ENCODE assay signal across 22 cellular contexts in the genomic region with DNA sequence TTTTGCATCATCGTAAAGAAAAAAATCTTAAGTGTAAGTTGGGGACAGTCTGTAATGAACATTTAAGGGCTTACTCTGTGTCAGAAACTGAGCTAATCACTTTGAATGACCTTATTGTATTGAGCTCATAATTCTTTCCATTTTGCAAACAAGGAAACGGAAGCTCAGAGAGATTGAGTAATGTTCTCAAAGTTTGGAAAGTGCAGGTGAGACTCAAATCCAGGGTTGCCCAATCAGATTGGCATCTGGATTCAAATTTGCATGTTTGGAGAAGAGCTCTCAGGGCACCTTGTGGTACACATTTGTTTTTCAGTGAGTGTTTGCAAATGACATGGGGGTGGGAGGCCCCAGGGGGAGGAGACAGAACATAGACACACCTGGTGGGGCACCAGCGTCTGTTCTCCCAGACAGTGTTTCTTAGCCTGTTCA. TPM values are rescaled to one million over a fixed set of nuclear protein-coding genes. Genes with fewer than 3 reads are reported as not detected.
DNase-seq lines count a peak whose midpoint lies in the region; ATAC-seq and TF ChIP-seq lines count a peak whose summit lies in the region.
"Had no signal": no experiment of that assay in that cellular context is flagged by ENCODE, and none has a peak within 500 bp of the region (broad histone marks: within the 10 kb centered on the region; RNA-seq: fewer than 3 reads in every experiment).

No MANE protein-coding gene starts in this region.

- H3K27ac ChIP-seq in PC-9 (peak overlapping the region; percentile 10; the same call in 1 of the 2 replicates), thyroid gland (no peak overlapping the region)
- H3K27ac ChIP-seq: A549, adrenal gland, heart right ventricle had no signal

- CTCF ChIA-PET in Calu3 (lab: Charles Lee) = interaction anchor here (0.6 to 1.5 kb wide), 9 partner anchors 9 to 271 kb away, joined by 3 to 8 read pairs (median 3); no protein-coding TSS in a partner anchor
- CTCF ChIA-PET in PC-9 (lab: Charles Lee) = no interaction called here

- no peaks in the 10 kb centered on the region for H3K36me3 Mint-ChIP-seq in Calu3 (ENCODE audit: insufficient read depth, unreplicated experiment)
- peaks cover 0 to 7% of the 10 kb centered on the region in 2 donors for H3K36me3 Mint-ChIP-seq in naive B cell

- 82 to 87% methylated on average over 3 of the region's 3 CpGs for WGBS in thyroid gland, 2 donors

- ATAC-seq in naive B cell (ENCODE audit: low read depth in 2 of 2) (peak in 1 of 2 donors; percentile 31), GM19397 (IDR thresholded peaks at IDR 0.05; ENCODE audit: unreplicated experiment) (no peak), GM18505 (IDR thresholded peaks at IDR 0.05; ENCODE audit: unreplicated experiment) (no peak)
- ATAC-seq: A549; activated CD8-positive, alpha-beta T cell treated with anti-CD3 and anti-CD28 coated beads for 36 hours; heart right ventricle; stimulated activated naive CD8-positive, alpha-beta T cell treated with anti-CD3 and anti-CD28 coated beads, Interleukin-15, amount 100 ng/mL, for 72 hours had no signal

- no peaks in the 10 kb centered on the region for H3K79me2 ChIP-seq in PC-9 (ENCODE audit: low read depth)

- H3K4me3 Mint-ChIP-seq in Calu3 (ENCODE audit: low read depth, unreplicated experiment) (no peak overlapping the region), naive B cell (peak overlapping the region in 2 of 8 donors; percentile 3 to 15)
- H3K4me3 Mint-ChIP-seq: activated CD8-positive, alpha-beta T cell treated with anti-CD3 and anti-CD28 coated beads for 36 hours; stimulated activated naive CD8-positive, alpha-beta T cell treated with anti-CD3 and anti-CD28 coated beads, Interleukin-15, amount 100 ng/mL, for 72 hours had no signal

- peak; percentile 54 for DNase-seq in Calu3
- peak in 1 of 2 experiments; percentile 79 for DNase-seq in PC-9
- DNase-seq in germinal center (ENCODE audit: low spot score) = peak; percentile 65
- peak; percentile 25 for DNase-seq in naive B cell
- DNase-seq in thyroid gland = no peak
- no peak for DNase-seq in glomerular visceral epithelial cell (ENCODE audit: extremely low spot score)
- DNase-seq: activated CD8-positive, alpha-beta T cell treated with anti-CD3 and anti-CD28 coated beads for 36 hours; activated naive CD4-positive, alpha-beta T cell; activated T-cell treated with anti-CD3 and anti-CD28 coated beads, Interleukin-2, amount 50 U/mL, for 1 hour; adrenal gland; Caco-2; heart right ventricle; NCI-H524 treated with DMSO at 0.1 percent for 48 hours; nucleus accumbens; retina; stimulated activated CD4-positive, alpha-beta T cell treated with anti-CD3 and anti-CD28 coated beads, Interleukin-4, amount 100 ng/mL, for 4 hours; stimulated activated naive CD8-positive, alpha-beta T cell treated with anti-CD3 and anti-CD28 coated beads, Interleukin-15, amount 100 ng/mL, for 72 hours; T-helper 9 cell; transverse colon had no signal

- H3K9me3 Mint-ChIP-seq in Calu3 (ENCODE audit: low read depth, unreplicated experiment) (no peaks in the 10 kb centered on the region), naive B cell (no peaks in the 10 kb centered on the region)
- H3K9me3 Mint-ChIP-seq: activated CD8-positive, alpha-beta T cell treated with anti-CD3 and anti-CD28 coated beads for 36 hours; stimulated activated naive CD8-positive, alpha-beta T cell treated with anti-CD3 and anti-CD28 coated beads, Interleukin-15, amount 100 ng/mL, for 72 hours had no signal

- H3K27me3 Mint-ChIP-seq in Calu3 (ENCODE audit: unreplicated experiment) (no peaks in the 10 kb centered on the region), naive B cell (peaks cover 0 to 8% (median 0%) of the 10 kb centered on the region in 3 donors)

- H3K4me1 Mint-ChIP-seq in Calu3 (ENCODE audit: low read depth, unreplicated experiment) (peaks cover 17% of the 10 kb centered on the region), naive B cell (peaks cover 43 to 81% (median 67%) of the 10 kb centered on the region in 3 donors)
- H3K4me1 Mint-ChIP-seq: stimulated activated naive CD8-positive, alpha-beta T cell treated with anti-CD3 and anti-CD28 coated beads, Interleukin-15, amount 100 ng/mL, for 72 hours had no signal

- H3K9me3 ChIP-seq in PC-9 (ENCODE audit: insufficient read depth, low read depth) (no peaks in the 10 kb centered on the region), thyroid gland (no peaks in the 10 kb centered on the region)
- H3K9me3 ChIP-seq: A549, adrenal gland, Caco-2, heart right ventricle, transverse colon had no signal

- H2AFZ ChIP-seq in PC-9 = no peak overlapping the region

- no peaks in the 10 kb centered on the region for H4K20me1 ChIP-seq in PC-9 (ENCODE audit: insufficient read depth)

- no peak for TF ChIP-seq POLR2A in thyroid gland (IDR thresholded peaks at IDR 0.05)
- no peak for TF ChIP-seq POLR2A in GM18505 (IDR thresholded peaks at IDR 0.05; ENCODE audit: borderline replicate concordance, extremely low read depth, insufficient read depth, insufficient read length)

- no peak for TF ChIP-seq CTCF in Calu3 (IDR thresholded peaks at IDR 0.05; ENCODE audit: unreplicated experiment)
- no peak for TF ChIP-seq CTCF in PC-9 (conservative IDR thresholded peaks at IDR 0.05)
- no peak for TF ChIP-seq CTCF in thyroid gland (IDR thresholded peaks at IDR 0.05)

- BruUV-seq in Calu3 (replicated peaks; lab: Mats Ljungman, UMichigan) (no TSS peak), PC-9 (replicated peaks; lab: Mats Ljungman, UMichigan) (no TSS peak)

- no peaks in the 10 kb centered on the region for H3K27me3 ChIP-seq in PC-9 (ENCODE audit: insufficient read depth, low read depth)
- H3K27me3 ChIP-seq in thyroid gland = no peaks in the 10 kb centered on the region
- H3K27me3 ChIP-seq: adrenal gland, heart right ventricle, transverse colon had no signal

- H3F3A ChIP-seq in PC-9 (ENCODE audit: insufficient read depth, low read depth) = no peaks in the 10 kb centered on the region

- H3K36me3 ChIP-seq in PC-9 (ENCODE audit: low read depth) (no peaks in the 10 kb centered on the region), thyroid gland (no peaks in the 10 kb centered on the region)
- H3K36me3 ChIP-seq: adrenal gland, heart right ventricle, transverse colon had no signal

- 0 out of 2 replicates have a peak overlapping the region, but pooled peaks have one; percentile 3 for H3K4me2 ChIP-seq in PC-9
- H3K4me2 ChIP-seq: A549 had no signal

- intact Hi-C loops in Calu3 (cut with micrococcal nuclease; ENCODE audit: unreplicated experiment) (loop anchor here (10.0 kb wide), 1 partner anchor 138 kb away; no protein-coding TSS in a partner anchor), PC-9 (cut with micrococcal nuclease; ENCODE audit: unreplicated experiment) (no loop called here), thyroid gland (cut with DNase I) (no loop called here)

- no peaks in the 10 kb centered on the region; the same call in 1 of the 2 replicates for H3K4me1 ChIP-seq in PC-9 (replicated peaks; ENCODE audit: insufficient read depth)
- H3K4me1 ChIP-seq in thyroid gland = no peaks in the 10 kb centered on the region
- H3K4me1 ChIP-seq: A549, Caco-2 had no signal

- POLR2A ChIA-PET in PC-9 (lab: Charles Lee; ENCODE audit: unreplicated experiment) = no interaction called here

- no peaks in the 10 kb centered on the region for H3K9me2 ChIP-seq in PC-9 (ENCODE audit: insufficient read depth)

- H3K4me3 ChIP-seq in PC-9 (no peak overlapping the region), thyroid gland (replicated peaks in 1 of 3) (no peak overlapping the region)
- H3K4me3 ChIP-seq: A549, adrenal gland, heart right ventricle, transverse colon had no signal

- H3K27ac Mint-ChIP-seq in Calu3 (ENCODE audit: unreplicated experiment) (peak overlapping the region; percentile 58), naive B cell (peak overlapping the region; percentile 70 to 99 (median 92))
- H3K27ac Mint-ChIP-seq: activated CD8-positive, alpha-beta T cell treated with anti-CD3 and anti-CD28 coated beads for 36 hours; stimulated activated naive CD8-positive, alpha-beta T cell treated with anti-CD3 and anti-CD28 coated beads, Interleukin-15, amount 100 ng/mL, for 72 hours had no signal

RNA-seq across cellular contexts. Expression of a gene that starts 8.0 kb away (rescaled TPM):
- total RNA-seq in Calu3 (2022) = 0.31 and 0.93 TPM in 2 replicates
- not detected in 2 replicates for total RNA-seq in PC-9 (2021)
- 1 to 10 TPM in 1 of 6 donors, under 1 TPM in 3, not detected in 2; 0.53 to 1.8 (median 0.66) TPM for polyA plus RNA-seq in naive B cell (ENCODE audit: low read depth in 6 of 6)
- 10 to 100 TPM in 1 of 4 donors, 1 to 10 TPM in 3; 4.0 to 15.6 (median 4.5) TPM for total RNA-seq in thyroid gland
- total RNA-seq: activated CD8-positive, alpha-beta T cell treated with anti-CD3 and anti-CD28 coated beads for 36 hours had no signal

Comparison
In these comparisons a context has a peak if more than half of its experiments do, and no peak if none do; other contexts are left out.
1. DNase-seq: peak in Calu3 (single experiment), germinal center (single experiment) and naive B cell (single experiment); none in thyroid gland (0 of 2) and glomerular visceral epithelial cell (single experiment).